In the genomic region with DNA sequence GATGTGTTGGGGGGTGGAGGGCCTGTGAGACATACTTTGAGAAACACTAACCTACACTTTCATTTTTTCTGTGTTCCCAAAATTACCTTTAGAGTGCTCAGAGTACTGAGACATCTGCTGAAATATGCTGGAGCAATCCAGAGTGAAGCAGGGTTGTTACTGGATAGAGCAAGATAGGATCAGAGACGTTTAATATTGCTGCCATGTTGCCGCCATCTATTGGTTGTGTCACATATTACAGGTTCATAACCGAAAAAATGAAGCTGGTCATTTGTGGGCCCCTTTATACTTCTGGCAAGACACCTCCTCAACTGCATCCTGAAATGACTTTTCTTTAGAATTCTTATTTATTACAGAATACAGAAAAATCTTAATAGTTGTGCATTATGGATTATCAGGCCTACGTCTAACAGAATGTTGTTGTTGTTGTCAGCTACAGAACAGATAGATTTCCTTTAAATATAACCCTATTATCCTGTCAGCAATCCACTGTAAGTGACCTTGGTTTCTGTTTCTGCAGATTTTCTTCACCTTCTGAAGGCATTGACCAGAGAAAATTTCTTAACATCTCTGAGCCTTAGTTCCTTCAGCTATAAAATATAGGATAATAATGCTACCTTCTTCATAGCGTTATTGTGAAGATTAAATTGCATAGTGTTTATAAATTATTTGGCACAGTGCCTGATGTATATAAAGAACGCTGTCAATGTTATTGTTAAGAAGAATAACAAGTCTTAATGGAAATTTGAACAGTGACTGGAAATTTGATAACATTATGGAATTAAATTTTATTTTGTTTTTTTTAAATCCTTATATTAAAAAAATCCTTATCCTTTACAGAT, we compare ENCODE assay signal across 7 cellular contexts. TPM values are rescaled to one million over a fixed set of nuclear protein-coding genes. Genes with fewer than 3 reads are reported as not detected.
DNase-seq lines count a peak whose midpoint lies in the region; ATAC-seq and TF ChIP-seq lines count a peak whose summit lies in the region.

No MANE protein-coding gene starts in this region.

- peak; percentile 72 for ATAC-seq in GM21515 (IDR thresholded peaks at IDR 0.05; ENCODE audit: unreplicated experiment)

- H2AFZ ChIP-seq in mammary epithelial cell (ENCODE audit: low read depth, low read length) = no peak overlapping the region

- H3F3A ChIP-seq in DOHH2 (ENCODE audit: control insufficient read depth, insufficient read depth) = peaks cover 6% of the 10 kb centered on the region

- H3K27me3 ChIP-seq in DOHH2 (ENCODE audit: control insufficient read depth, low read length) = peaks cover 4% of the 10 kb centered on the region
- no peaks in the 10 kb centered on the region for H3K27me3 ChIP-seq in mammary epithelial cell (ENCODE audit: insufficient read depth, low read length)

- no peak overlapping the region for H3K9ac ChIP-seq in mammary epithelial cell (ENCODE audit: insufficient read depth, low read length)

- peak; percentile 67 for DNase-seq in M059J (ENCODE audit: low read depth)
- DNase-seq in SHP77 (lab: John Stamatoyannopoulos, UW) = peak; percentile 52 to 61
- DNase-seq in mammary epithelial cell = peak; percentile 36
- DNase-seq in kidney glomerular epithelial cell (lab: John Stamatoyannopoulos, UW) = peak; percentile 60
- peak; percentile 29 for DNase-seq in stromal cell of bone marrow (ENCODE audit: low read depth)

- H4K20me1 ChIP-seq in DOHH2 (ENCODE audit: control insufficient read depth, insufficient read depth, low read depth, low read length) (no peaks in the 10 kb centered on the region), mammary epithelial cell (ENCODE audit: insufficient read depth, low read length) (no peaks in the 10 kb centered on the region)

- H3K27ac ChIP-seq in DOHH2 (ENCODE audit: low read depth, low read length) = no peak overlapping the region
- no peak overlapping the region for H3K27ac ChIP-seq in mammary epithelial cell (ENCODE audit: insufficient read depth, low read depth, low read length)

- intact Hi-C loops in mammary epithelial cell (cut with micrococcal nuclease) = loop anchor here (1.0 to 10.0 kb wide), 6 partner anchors 132 to 1083 kb away; partner anchors contain the start of gene BCAP29

- dilution Hi-C loops in mammary epithelial cell (cut with HindIII; ENCODE audit: low sequenced_read_pairs) = no loop called here

- H3K36me3 ChIP-seq in DOHH2 (ENCODE audit: control insufficient read depth, low read length) (no peaks in the 10 kb centered on the region), mammary epithelial cell (ENCODE audit: insufficient read depth, low read length) (no peaks in the 10 kb centered on the region)

- H3K79me2 ChIP-seq in DOHH2 (ENCODE audit: control insufficient read depth, low read length) (no peaks in the 10 kb centered on the region), mammary epithelial cell (ENCODE audit: insufficient read depth, low read length) (no peaks in the 10 kb centered on the region)

- in situ Hi-C loops in mammary epithelial cell (cut with MboI; ENCODE audit: low sequenced_read_pairs in 2 of 2) = loop anchor here (5.0 to 25.0 kb wide), 5 partner anchors 130 to 1088 kb away; partner anchors contain the start of gene CBLL1 (in 2 of the 2)

- 18% methylated on average over 6 of the region's 6 CpGs for WGBS in mammary epithelial cell (ENCODE audit: low coverage, missing lambda C conversion rate)

- peak; percentile 84 for TF ChIP-seq CTCF in DOHH2 (IDR thresholded peaks at IDR 0.05; ENCODE audit: low read depth, low read length, poor library complexity, severe bottlenecking)
- peak; percentile 70 to 83 for TF ChIP-seq CTCF in mammary epithelial cell (conservative IDR thresholded peaks at IDR 0.05 in 1 of 2, IDR thresholded peaks at IDR 0.05 in 1 of 2; ENCODE audit: extremely low read depth in 1 of 2, insufficient read depth in 1 of 2, low read depth in 1 of 2, low read length in 2 of 2)

- no TSS peak for BruUV-seq in mammary epithelial cell (replicated peaks; lab: Mats Ljungman, UMichigan)

- CTCF ChIA-PET in mammary epithelial cell (lab: Charles Lee; ENCODE audit: low non-redundant PET) = interaction anchor here (0.5 to 1.0 kb wide), 11 partner anchors 58 to 1497 kb away, joined by 3 to 25 read pairs (median 5); partner anchors contain the start of gene CBLL1

- H3K4me3 ChIP-seq in DOHH2 (ENCODE audit: low read length) (no peak overlapping the region), mammary epithelial cell (replicated peaks in 1 of 3; ENCODE audit: insufficient read depth in 1 of 3, low read depth in 2 of 3, low read length in 3 of 3) (no peak overlapping the region)

- H3K9me3 ChIP-seq in DOHH2 (ENCODE audit: control insufficient read depth, insufficient read depth, low read length) = no peaks in the 10 kb centered on the region
- H3K9me3 ChIP-seq in mammary epithelial cell (replicated peaks; ENCODE audit: insufficient read depth, low read length) = no peaks in the 10 kb centered on the region

- H3K9me2 ChIP-seq in DOHH2 (replicated peaks; ENCODE audit: control insufficient read depth, low read length) = no peaks in the 10 kb centered on the region

- H3K4me1 ChIP-seq in DOHH2 (ENCODE audit: control insufficient read depth, low read length) (peaks cover 12% of the 10 kb centered on the region), mammary epithelial cell (ENCODE audit: insufficient read depth, low read length) (peaks cover 6% of the 10 kb centered on the region)

- H3K4me2 ChIP-seq in DOHH2 (ENCODE audit: low read length) (no peak overlapping the region), mammary epithelial cell (ENCODE audit: insufficient read depth, low read depth, low read length) (no peak overlapping the region)

RNA-seq across cellular contexts. Expression of gene DLD, which starts 16.2 kb away (rescaled TPM):
- total RNA-seq in M059J (2014; rRNA removed; shearing (Covaris generic)) = 113 and 150 TPM in 2 replicates
- 10 to 100 TPM; 52.7 to 89.8 TPM for total RNA-seq in mammary epithelial cell
- 118 TPM for polyA plus RNA-seq in mammary epithelial cell
- polyA minus RNA-seq in mammary epithelial cell = 60.8 TPM
